9 cellular contexts compared by ENCODE assay signal in the genomic region with DNA sequence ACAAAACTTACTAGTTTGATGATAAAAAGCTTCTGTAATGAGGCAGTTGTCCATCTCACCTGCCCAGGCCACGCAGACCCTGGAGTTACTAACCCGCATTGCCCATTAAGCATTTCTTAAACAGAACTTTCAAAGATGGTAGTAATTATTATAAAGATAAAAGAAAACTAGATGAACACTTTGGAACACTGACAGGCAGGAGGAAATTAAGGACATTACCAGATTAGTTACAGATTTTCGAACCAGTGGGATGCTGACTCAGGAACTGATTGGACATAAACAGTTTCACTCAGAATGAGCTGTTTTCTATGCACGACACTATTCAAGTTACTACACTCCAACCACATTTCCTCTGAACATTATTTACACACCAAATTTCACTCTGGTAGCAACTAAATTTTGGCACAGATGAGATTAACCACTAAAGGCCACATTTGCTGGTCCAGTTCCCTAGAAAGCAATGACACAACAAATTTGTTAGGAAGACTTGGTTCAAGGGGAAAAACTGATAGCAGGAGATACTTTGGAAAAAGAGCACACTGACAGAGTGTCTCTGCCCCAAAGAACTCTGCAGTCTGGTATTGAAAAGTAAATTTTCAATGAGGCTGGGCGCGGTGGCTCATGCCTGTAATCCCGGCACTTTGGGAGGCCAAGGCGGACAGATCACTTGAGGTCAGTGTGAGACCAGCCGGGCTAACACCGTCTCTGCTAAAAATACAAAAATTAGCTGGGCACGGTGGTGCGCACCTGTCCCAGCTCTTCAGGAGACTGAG. TPM values are rescaled to one million over a fixed set of nuclear protein-coding genes. Genes with fewer than 3 reads are reported as not detected.
DNase-seq lines count a peak whose midpoint lies in the region; ATAC-seq and TF ChIP-seq lines count a peak whose summit lies in the region.
"Had no signal": no experiment of that assay in that cellular context is flagged by ENCODE, and none has a peak within 500 bp of the region (broad histone marks: within the 10 kb centered on the region; RNA-seq: fewer than 3 reads in every experiment).

No MANE protein-coding gene starts in this region.

- H3K27me3 Mint-ChIP-seq in activated naive CD4-positive, alpha-beta T cell treated with anti-CD3 and anti-CD28 coated beads, Interleukin-2, amount 50 U/mL, for 24 hours = no peaks in the 10 kb centered on the region

- H3K4me3 ChIP-seq in fibroblast of lung (replicated peaks in 1 of 4; ENCODE audit: control extremely low read depth in 1 of 4, insufficient read depth in 1 of 4, low read depth in 3 of 4, low read length in 4 of 4) (no peak overlapping the region), transverse colon (no peak overlapping the region)
- H3K4me3 ChIP-seq: testis had no signal

- no peak for ATAC-seq in SK-N-SH treated with all-trans-retinoic acid at 6 μM for 48 hours
- ATAC-seq in GM19351 (IDR thresholded peaks at IDR 0.05; ENCODE audit: unreplicated experiment) = no peak

- peaks cover 13% of the 10 kb centered on the region for H3K36me3 Mint-ChIP-seq in activated naive CD4-positive, alpha-beta T cell treated with anti-CD3 and anti-CD28 coated beads, Interleukin-2, amount 50 U/mL, for 24 hours

- H3K27me3 ChIP-seq in fibroblast of lung (ENCODE audit: control insufficient read depth, insufficient read depth, low read length) (no peaks in the 10 kb centered on the region), transverse colon (no peaks in the 10 kb centered on the region)
- H3K27me3 ChIP-seq: testis had no signal

- H3K36me3 ChIP-seq in fibroblast of lung (ENCODE audit: control insufficient read depth, insufficient read depth, low read length) (peaks cover 11% of the 10 kb centered on the region), transverse colon (peaks cover 0 to 50% (median 27%) of the 10 kb centered on the region in 4 donors)

- no peak for TF ChIP-seq EP300 in transverse colon (IDR thresholded peaks at IDR 0.05; ENCODE audit: low read depth)

- H3K27ac Mint-ChIP-seq in activated naive CD4-positive, alpha-beta T cell treated with anti-CD3 and anti-CD28 coated beads, Interleukin-2, amount 50 U/mL, for 24 hours = peak overlapping the region; percentile 55

- no peak for DNase-seq in activated naive CD4-positive, alpha-beta T cell treated with anti-CD3 and anti-CD28 coated beads, Interleukin-2, amount 50 U/mL, for 16 hours
- DNase-seq in fibroblast of lung (ENCODE audit: low read depth in 2 of 2) (peak; percentile 22 to 56), transverse colon (no peak), GM20000 (ENCODE audit: low spot score) (no peak)
- no peak for DNase-seq in activated effector memory CD4-positive, alpha-beta T cell treated with anti-CD3 and anti-CD28 coated beads, Interleukin-2, amount 50 U/mL, for 16 hours
- DNase-seq: testis had no signal

- H3K9ac ChIP-seq in fibroblast of lung (ENCODE audit: insufficient read depth, low read length) = no peak overlapping the region

- TF ChIP-seq POLR2A in transverse colon (IDR thresholded peaks at IDR 0.05) = peak; percentile 8

- TF ChIP-seq CTCF in fibroblast of lung (conservative IDR thresholded peaks at IDR 0.05 in 1 of 2, IDR thresholded peaks at IDR 0.05 in 1 of 2; ENCODE audit: low read depth in 1 of 2, low read length in 2 of 2) (no peak), transverse colon (IDR thresholded peaks at IDR 0.05) (no peak), GM20000 (IDR thresholded peaks at IDR 0.05; ENCODE audit: extremely low read depth, missing control alignments) (no peak)

- peak overlapping the region; percentile 15 for H3K4me3 Mint-ChIP-seq in activated naive CD4-positive, alpha-beta T cell treated with anti-CD3 and anti-CD28 coated beads, Interleukin-2, amount 50 U/mL, for 24 hours

- no peaks in the 10 kb centered on the region for H3K9me3 Mint-ChIP-seq in activated naive CD4-positive, alpha-beta T cell treated with anti-CD3 and anti-CD28 coated beads, Interleukin-2, amount 50 U/mL, for 24 hours

- H3K4me2 ChIP-seq in fibroblast of lung (ENCODE audit: extremely low read depth, insufficient read depth, low read length) = no peak overlapping the region

- 70 to 84% methylated on average over 6 to 12 of the region's 12 CpGs for WGBS in transverse colon (ENCODE audit: low coverage in 1 of 2), 2 donors

- H3K27ac ChIP-seq in fibroblast of lung (ENCODE audit: insufficient read depth, low read length) (peak overlapping the region; percentile 68), transverse colon (no peak overlapping the region)
- H3K27ac ChIP-seq: testis had no signal

- H3K4me1 Mint-ChIP-seq in activated naive CD4-positive, alpha-beta T cell treated with anti-CD3 and anti-CD28 coated beads, Interleukin-2, amount 50 U/mL, for 24 hours = peaks cover 50% of the 10 kb centered on the region

- no peaks in the 10 kb centered on the region for H3K9me3 ChIP-seq in fibroblast of lung (ENCODE audit: control insufficient read depth, insufficient read depth, low read depth, low read length)
- H3K9me3 ChIP-seq in transverse colon = no peaks in the 10 kb centered on the region
- H3K9me3 ChIP-seq: testis had no signal

- intact Hi-C loops in transverse colon (cut with DNase I; ENCODE audit: low total_unique reads) = loop anchor here (5.0 kb wide), 1 partner anchor 70 kb away; a partner anchor contains a TSS

- H3K4me1 ChIP-seq in fibroblast of lung (ENCODE audit: control insufficient read depth, extremely low read depth, insufficient read depth, low read length) = peaks cover 14% of the 10 kb centered on the region
- peaks cover 0 to 31% (median 19%) of the 10 kb centered on the region in 4 donors for H3K4me1 ChIP-seq in transverse colon

- H4K20me1 ChIP-seq in fibroblast of lung (ENCODE audit: control insufficient read depth, extremely low read depth, insufficient read depth, low read length) = no peaks in the 10 kb centered on the region

- no peak overlapping the region for H2AFZ ChIP-seq in fibroblast of lung (ENCODE audit: low read length)

- in situ Hi-C loops in transverse colon (cut with MboI; ENCODE audit: low pct_ligation_motif_present in 1 of 4, low pct_unique_long_range_greater_than_20kb in 1 of 4, low sequenced_read_pairs in 3 of 4) = loop anchor here in 2 of 4 donors (25.0 kb wide), 1 partner anchor 185 kb away; no protein-coding TSS in a partner anchor

- H3K79me2 ChIP-seq in fibroblast of lung (ENCODE audit: control insufficient read depth, insufficient read depth, low read length) = peaks cover 33% of the 10 kb centered on the region

TF ChIP-seq in SK-N-SH treated with all-trans-retinoic acid at 6 μM for 48 hours, 23 proteins besides CTCF, POLR2A, EP300 and RAD21 (continues in another document):
- no peak for TF ChIP-seq SNAI2 (CRISPR knock-in tag; IDR thresholded peaks at IDR 0.05)
- TF ChIP-seq PPARA (CRISPR knock-in tag; IDR thresholded peaks at IDR 0.05; ENCODE audit: borderline replicate concordance) = no peak
- TF ChIP-seq, protein P1, sequence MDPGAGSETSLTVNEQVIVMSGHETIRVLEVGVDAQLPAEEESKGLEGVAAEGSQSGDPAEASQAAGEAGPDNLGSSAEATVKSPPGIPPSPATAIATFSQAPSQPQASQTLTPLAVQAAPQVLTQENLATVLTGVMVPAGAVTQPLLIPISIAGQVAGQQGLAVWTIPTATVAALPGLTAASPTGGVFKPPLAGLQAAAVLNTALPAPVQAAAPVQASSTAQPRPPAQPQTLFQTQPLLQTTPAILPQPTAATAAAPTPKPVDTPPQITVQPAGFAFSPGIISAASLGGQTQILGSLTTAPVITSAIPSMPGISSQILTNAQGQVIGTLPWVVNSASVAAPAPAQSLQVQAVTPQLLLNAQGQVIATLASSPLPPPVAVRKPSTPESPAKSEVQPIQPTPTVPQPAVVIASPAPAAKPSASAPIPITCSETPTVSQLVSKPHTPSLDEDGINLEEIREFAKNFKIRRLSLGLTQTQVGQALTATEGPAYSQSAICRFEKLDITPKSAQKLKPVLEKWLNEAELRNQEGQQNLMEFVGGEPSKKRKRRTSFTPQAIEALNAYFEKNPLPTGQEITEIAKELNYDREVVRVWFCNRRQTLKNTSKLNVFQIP (CRISPR knock-in tag; IDR thresholded peaks at IDR 0.05; ENCODE audit: borderline replicate concordance, low read depth) = no peak
- no peak for TF ChIP-seq ZNF8 (CRISPR knock-in tag; IDR thresholded peaks at IDR 0.05)
- TF ChIP-seq, protein P2, sequence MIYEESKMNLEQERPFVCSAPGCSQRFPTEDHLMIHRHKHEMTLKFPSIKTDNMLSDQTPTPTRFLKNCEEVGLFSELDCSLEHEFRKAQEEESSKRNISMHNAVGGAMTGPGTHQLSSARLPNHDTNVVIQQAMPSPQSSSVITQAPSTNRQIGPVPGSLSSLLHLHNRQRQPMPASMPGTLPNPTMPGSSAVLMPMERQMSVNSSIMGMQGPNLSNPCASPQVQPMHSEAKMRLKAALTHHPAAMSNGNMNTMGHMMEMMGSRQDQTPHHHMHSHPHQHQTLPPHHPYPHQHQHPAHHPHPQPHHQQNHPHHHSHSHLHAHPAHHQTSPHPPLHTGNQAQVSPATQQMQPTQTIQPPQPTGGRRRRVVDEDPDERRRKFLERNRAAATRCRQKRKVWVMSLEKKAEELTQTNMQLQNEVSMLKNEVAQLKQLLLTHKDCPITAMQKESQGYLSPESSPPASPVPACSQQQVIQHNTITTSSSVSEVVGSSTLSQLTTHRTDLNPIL (CRISPR knock-in tag; IDR thresholded peaks at IDR 0.05; ENCODE audit: low read depth) = no peak
- TF ChIP-seq CSDC2 (CRISPR knock-in tag; IDR thresholded peaks at IDR 0.05) = no peak

RNA-seq across cellular contexts. Expression of a gene that starts 3.0 kb away (rescaled TPM):
- 118 and 239 TPM in 2 replicates for total RNA-seq in fibroblast of lung
- 205 and 222 TPM in 2 replicates for polyA plus RNA-seq in fibroblast of lung
- 314 and 442 TPM in 2 replicates for polyA plus RNA-seq in fibroblast of lung (2012)
- polyA minus RNA-seq in fibroblast of lung (ENCODE audit: low replicate concordance) = 21.9 and 25.9 TPM in 2 replicates
- total RNA-seq in transverse colon = 100 to 1,000 TPM; 114 to 416 (median 182) TPM

RNA-seq across cellular contexts. Expression of a gene that starts 3.1 kb away (rescaled TPM):
- total RNA-seq in fibroblast of lung = 31.7 and 36.5 TPM in 2 replicates
- polyA plus RNA-seq in fibroblast of lung = 34.7 and 37.7 TPM in 2 replicates
- polyA plus RNA-seq in fibroblast of lung (2012) = 22.8 and 29.9 TPM in 2 replicates
- polyA minus RNA-seq in fibroblast of lung (ENCODE audit: low replicate concordance) = 23.9 and 33.3 TPM in 2 replicates
- total RNA-seq in transverse colon = 10 to 100 TPM; 28.4 to 54.1 (median 42.0) TPM

RNA-seq across cellular contexts. Expression of a gene that starts 37.5 kb away (rescaled TPM):
- total RNA-seq in fibroblast of lung (88.8 and 101 TPM in 2 replicates), transverse colon (100 to 1,000 TPM in 3 of 4 donors, 10 to 100 TPM in 1; 67.7 to 225 (median 132) TPM)
- 128 and 146 TPM in 2 replicates for polyA plus RNA-seq in fibroblast of lung
- polyA plus RNA-seq in fibroblast of lung (2012) = 162 and 173 TPM in 2 replicates
- 232 and 304 TPM in 2 replicates for polyA minus RNA-seq in fibroblast of lung (ENCODE audit: low replicate concordance)

RNA-seq across cellular contexts. Expression of a gene that starts 37.5 kb away (rescaled TPM):
- 29.9 and 31.8 TPM in 2 replicates for total RNA-seq in fibroblast of lung
- polyA plus RNA-seq in fibroblast of lung = 109 and 126 TPM in 2 replicates
- 49.7 and 52.6 TPM in 2 replicates for polyA plus RNA-seq in fibroblast of lung (2012)
- 51.6 and 109 TPM in 2 replicates for polyA minus RNA-seq in fibroblast of lung (ENCODE audit: low replicate concordance)
- 10 to 100 TPM; 24.7 to 33.8 (median 29.3) TPM for total RNA-seq in transverse colon

RNA-seq across cellular contexts. Expression of a gene that starts 39.8 kb away (rescaled TPM):
- total RNA-seq in fibroblast of lung = 462 and 465 TPM in 2 replicates
- 43.1 and 57.7 TPM in 2 replicates for polyA plus RNA-seq in fibroblast of lung
- 113 and 118 TPM in 2 replicates for polyA plus RNA-seq in fibroblast of lung (2012)
- 30.1 and 48.9 TPM in 2 replicates for polyA minus RNA-seq in fibroblast of lung (ENCODE audit: low replicate concordance)
- total RNA-seq in transverse colon = 100 to 1,000 TPM; 264 to 721 (median 416) TPM

Comparison
In these comparisons a context has a peak if more than half of its experiments do, and no peak if none do; other contexts are left out.
1. DNase-seq: peak in fibroblast of lung (2 of 2); none in activated naive CD4-positive, alpha-beta T cell treated with anti-CD3 and anti-CD28 coated beads, Interleukin-2, amount 50 U/mL, for 16 hours (single experiment), transverse colon (single experiment), GM20000 (single experiment) and activated effector memory CD4-positive, alpha-beta T cell treated with anti-CD3 and anti-CD28 coated beads, Interleukin-2, amount 50 U/mL, for 16 hours (single experiment).